ENCODE assay signal across 19 cellular contexts in genomic region chr22:41949297-41949965, GRCh38. TPM values are rescaled to one million over a fixed set of nuclear protein-coding genes. Genes with fewer than 3 reads are reported as not detected.
DNase-seq lines count a peak whose midpoint lies in the region; ATAC-seq, FAIRE-seq and TF ChIP-seq lines count a peak whose summit lies in the region.
"Had no signal": no experiment of that assay in that cellular context is flagged by ENCODE, and none has a peak within 500 bp of the region (broad histone marks: within the 10 kb centered on the region; RNA-seq: fewer than 3 reads in every experiment).

No MANE protein-coding gene starts in this region.

- ATAC-seq in natural killer cell treated with Interleukin-12 subunit alpha and Interleukin-12 subunit beta and Interleukin-15 and Interleukin-18, amount 100 ng/mL, for 72 hours, result no peak
- ATAC-seq: A549, left ventricle myocardium superior had no signal

- H3K4me1 Mint-ChIP-seq in T-helper 2 cell treated with Interferon-gamma antibody and Interleukin-4, amounts not matched to agents 5 μg/mL and 100 μg/mL, for 36 hours (ENCODE audit: low read depth), result peaks cover 26% of the 10 kb centered on the region
- H3K4me1 Mint-ChIP-seq in nephron, result peaks cover 21% of the 10 kb centered on the region
- peaks cover 10 to 14% of the 10 kb centered on the region in 2 donors for H3K4me1 Mint-ChIP-seq in natural killer cell treated with Interleukin-12 subunit alpha and Interleukin-12 subunit beta and Interleukin-15 and Interleukin-18, amount 100 ng/mL, for 72 hours (ENCODE audit: low read depth in 2 of 2)

- H3K27ac Mint-ChIP-seq in T-helper 2 cell treated with Interferon-gamma antibody and Interleukin-4, amounts not matched to agents 5 μg/mL and 100 μg/mL, for 36 hours, result peak overlapping the region; percentile 35
- peak overlapping the region; percentile 29 to 78 (median 43) for H3K27ac Mint-ChIP-seq in nephron
- peak overlapping the region in 1 of 2 donors; percentile 42 for H3K27ac Mint-ChIP-seq in natural killer cell treated with Interleukin-12 subunit alpha and Interleukin-12 subunit beta and Interleukin-15 and Interleukin-18, amount 100 ng/mL, for 72 hours
- H3K27ac Mint-ChIP-seq: CD8-positive, alpha-beta memory T cell had no signal

- H3K27me3 Mint-ChIP-seq in T-helper 2 cell treated with Interferon-gamma antibody and Interleukin-4, amounts not matched to agents 5 μg/mL and 100 μg/mL, for 36 hours (ENCODE audit: low read depth), result no peaks in the 10 kb centered on the region
- no peaks in the 10 kb centered on the region for H3K27me3 Mint-ChIP-seq in nephron (ENCODE audit: low read depth)
- no peaks in the 10 kb centered on the region for H3K27me3 Mint-ChIP-seq in natural killer cell treated with Interleukin-12 subunit alpha and Interleukin-12 subunit beta and Interleukin-15 and Interleukin-18, amount 100 ng/mL, for 72 hours
- H3K27me3 Mint-ChIP-seq: CD8-positive, alpha-beta memory T cell had no signal

- TF ChIP-seq CTCF in nephron (IDR thresholded peaks at IDR 0.05; ENCODE audit: unreplicated experiment in 3 of 3), result no peak

- peak; percentile 48 for FAIRE-seq in GM12891 (lab: Jason Lieb, UNC)
- FAIRE-seq in frontal cortex (lab: Jason Lieb, UNC), result no peak
- FAIRE-seq: A549, endometrium, G401.6 had no signal

- TF ChIP-seq POLR2A in GM12891 (IDR thresholded peaks at IDR 0.05; ENCODE audit: low read depth, low read length), result peak; percentile 39; the same call in 1 of the 2 replicates

- H3K36me3 Mint-ChIP-seq in T-helper 2 cell treated with Interferon-gamma antibody and Interleukin-4, amounts not matched to agents 5 μg/mL and 100 μg/mL, for 36 hours (ENCODE audit: low read depth), result peaks cover 15% of the 10 kb centered on the region
- H3K36me3 Mint-ChIP-seq in nephron (ENCODE audit: low read depth), result peaks cover 4% of the 10 kb centered on the region
- H3K36me3 Mint-ChIP-seq in natural killer cell treated with Interleukin-12 subunit alpha and Interleukin-12 subunit beta and Interleukin-15 and Interleukin-18, amount 100 ng/mL, for 72 hours, result peaks cover 7% of the 10 kb centered on the region

- DNase-seq in T-helper 2 cell treated with Interferon-gamma antibody and Interleukin-4, amounts not matched to agents 5 μg/mL and 100 μg/mL, for 36 hours (ENCODE audit: low spot score), result no peak
- DNase-seq in T-helper 2 cell (no peak), GM12891 (ENCODE audit: insufficient read length, low spot score) (no peak), NCI-H524 (lab: John Stamatoyannopoulos, UW) (peak; percentile 75 to 94), pons (ENCODE audit: low spot score) (no peak), frontal cortex (ENCODE audit: low spot score in 2 of 2) (no peak)
- no peak for DNase-seq in natural killer cell treated with Interleukin-12 subunit alpha and Interleukin-12 subunit beta and Interleukin-15 and Interleukin-18, amount 100 ng/mL, for 72 hours (ENCODE audit: low spot score)
- DNase-seq: CD8-positive, alpha-beta memory T cell; H7; KBM-7; left ventricle myocardium superior; NCI-H526 had no signal

- H3K4me3 Mint-ChIP-seq in T-helper 2 cell treated with Interferon-gamma antibody and Interleukin-4, amounts not matched to agents 5 μg/mL and 100 μg/mL, for 36 hours, result no peak overlapping the region
- peak overlapping the region in 1 of 3 experiments; percentile 24 for H3K4me3 Mint-ChIP-seq in nephron
- no peak overlapping the region for H3K4me3 Mint-ChIP-seq in natural killer cell treated with Interleukin-12 subunit alpha and Interleukin-12 subunit beta and Interleukin-15 and Interleukin-18, amount 100 ng/mL, for 72 hours

- H3K9me3 Mint-ChIP-seq in T-helper 2 cell treated with Interferon-gamma antibody and Interleukin-4, amounts not matched to agents 5 μg/mL and 100 μg/mL, for 36 hours, result no peaks in the 10 kb centered on the region
- no peaks in the 10 kb centered on the region for H3K9me3 Mint-ChIP-seq in nephron
- H3K9me3 Mint-ChIP-seq in natural killer cell treated with Interleukin-12 subunit alpha and Interleukin-12 subunit beta and Interleukin-15 and Interleukin-18, amount 100 ng/mL, for 72 hours, result no peaks in the 10 kb centered on the region
- H3K9me3 Mint-ChIP-seq: CD8-positive, alpha-beta memory T cell had no signal

TF ChIP-seq in GM12891, 5 proteins besides CTCF, POLR2A, EP300 and RAD21:
- TF ChIP-seq SPI1 (IDR thresholded peaks at IDR 0.05; ENCODE audit: low read depth, low read length), result no peak
- no peak for TF ChIP-seq PAX5 (IDR thresholded peaks at IDR 0.05; ENCODE audit: insufficient read depth, low read length, severe bottlenecking)
- TF ChIP-seq TAF1 (IDR thresholded peaks at IDR 0.05; ENCODE audit: low read depth, low read length), result peak; percentile 51; the same call in 1 of the 2 replicates
- 0 out of 2 replicates have a peak, but pooled peaks have one; percentile 31 for TF ChIP-seq POU2F2 (IDR thresholded peaks at IDR 0.05; ENCODE audit: low read depth, low read length)
- 0 out of 2 replicates have a peak, but pooled peaks have one; percentile 42 for TF ChIP-seq POLR2AphosphoS5 (IDR thresholded peaks at IDR 0.05; ENCODE audit: low read depth, low read length)

RNA-seq across cellular contexts. Expression of gene CENPM, which starts 2.5 kb away (rescaled TPM):
- 45.1 TPM for polyA plus RNA-seq in GM12891 (2012; ENCODE audit: low read depth, missing spikeins)
- 3.7 TPM for total RNA-seq in frontal cortex
- total RNA-seq in natural killer cell treated with Interleukin-12 subunit alpha and Interleukin-12 subunit beta and Interleukin-15 and Interleukin-18, amount 100 ng/mL, for 72 hours, result 100 to 1,000 TPM in 1 of 2 donors, 10 to 100 TPM in 1; 34.7 to 115 TPM

RNA-seq across cellular contexts. Expression of gene SEPTIN3, which starts 19.8 kb away (rescaled TPM):
- polyA plus RNA-seq in GM12891 (2012; ENCODE audit: low read depth, missing spikeins), result 0.71 TPM
- total RNA-seq in frontal cortex, result 123 TPM
- total RNA-seq in natural killer cell treated with Interleukin-12 subunit alpha and Interleukin-12 subunit beta and Interleukin-15 and Interleukin-18, amount 100 ng/mL, for 72 hours, result under 1 TPM; 0.14 to 0.25 TPM
- polyA plus RNA-seq: CD8-positive, alpha-beta memory T cell had no signal

RNA-seq across cellular contexts. Expression of gene TNFRSF13C, which starts 22.8 kb away (rescaled TPM):
- 29.1 TPM for polyA plus RNA-seq in GM12891 (2012; ENCODE audit: low read depth, missing spikeins)
- total RNA-seq in frontal cortex, result under 0.01 TPM
- 1 to 10 TPM in 1 of 2 donors, under 1 TPM in 1; 0.40 to 3.2 TPM for total RNA-seq in natural killer cell treated with Interleukin-12 subunit alpha and Interleukin-12 subunit beta and Interleukin-15 and Interleukin-18, amount 100 ng/mL, for 72 hours

RNA-seq across cellular contexts. Expression of gene SHISA8, which starts 34.6 kb away (rescaled TPM):
- polyA plus RNA-seq in GM12891 (2012; ENCODE audit: low read depth, missing spikeins), result 3.2 TPM
- total RNA-seq in frontal cortex, result not detected
- total RNA-seq in natural killer cell treated with Interleukin-12 subunit alpha and Interleukin-12 subunit beta and Interleukin-15 and Interleukin-18, amount 100 ng/mL, for 72 hours, result not detected
- total RNA-seq: fibroblast of villous mesenchyme, pulmonary artery endothelial cell, suprapubic skin had no signal
- polyA plus RNA-seq: CD8-positive, alpha-beta memory T cell had no signal

Comparison
In these comparisons a context has a peak if more than half of its experiments do, and no peak if none do; other contexts are left out.
1. DNase-seq: peak in NCI-H524 (2 of 2); none in T-helper 2 cell treated with Interferon-gamma antibody and Interleukin-4, amounts not matched to agents 5 μg/mL and 100 μg/mL, for 36 hours (single experiment), T-helper 2 cell (0 of 5), GM12891 (single experiment), pons (single experiment), frontal cortex (0 of 2) and natural killer cell treated with Interleukin-12 subunit alpha and Interleukin-12 subunit beta and Interleukin-15 and Interleukin-18, amount 100 ng/mL, for 72 hours (single experiment).
2. RNA of gene SEPTIN3, which starts 19.8 kb away (total RNA-seq): 123 TPM in frontal cortex (single experiment); 0.14 to 0.25 TPM in natural killer cell treated with Interleukin-12 subunit alpha and Interleukin-12 subunit beta and Interleukin-15 and Interleukin-18, amount 100 ng/mL, for 72 hours; every median in the first group is over 10 times any median in the second.